1 cellular context compared by ENCODE assay signal in genomic region chr15:90184786-90185704, GRCh38.
A peak's percentile ranks its signal among the peaks of the same experiment; 100 is the strongest.
TF ChIP-seq lines count a peak whose summit lies in the region.

No MANE protein-coding gene starts in this region.

TF ChIP-seq in H1, 55 proteins besides CTCF, POLR2A, EP300 and RAD21:
- TF ChIP-seq SRF (IDR thresholded peaks at IDR 0.05; ENCODE audit: low read depth, low read length): no peak
- no peak for TF ChIP-seq CREB1 (IDR thresholded peaks at IDR 0.05)
- no peak for TF ChIP-seq KDM5A (IDR thresholded peaks at IDR 0.05; ENCODE audit: low read length)
- no peak for TF ChIP-seq RFX5 (IDR thresholded peaks at IDR 0.05; ENCODE audit: borderline replicate concordance, low read depth, low read length)
- peak; percentile 52; the same call in 1 of the 2 replicates for TF ChIP-seq YY1 (IDR thresholded peaks at IDR 0.05; ENCODE audit: low read depth, low read length)
- no peak for TF ChIP-seq SAP30 (IDR thresholded peaks at IDR 0.05; ENCODE audit: insufficient read depth, insufficient replicate concordance, low read length)
- no peak for TF ChIP-seq MAFK (IDR thresholded peaks at IDR 0.05; ENCODE audit: low read depth, low read length)
- TF ChIP-seq TBP (IDR thresholded peaks at IDR 0.05; ENCODE audit: low read depth, low read length): no peak
- TF ChIP-seq TAF1 (IDR thresholded peaks at IDR 0.05; ENCODE audit: low read depth, low read length): 0 out of 2 replicates have a peak, but pooled peaks have one; percentile 33
- TF ChIP-seq TCF12 (IDR thresholded peaks at IDR 0.05; ENCODE audit: low read depth, low read length): no peak
- TF ChIP-seq NANOG (IDR thresholded peaks at IDR 0.05; ENCODE audit: insufficient read depth, low read depth, low read length, poor library complexity, severe bottlenecking): no peak
- peak; percentile 37 to 66; a peak in 2 of 4 replicates for TF ChIP-seq SIN3A (conservative IDR thresholded peaks at IDR 0.05 in 1 of 2, IDR thresholded peaks at IDR 0.05 in 1 of 2; ENCODE audit: low read depth in 1 of 2, low read length in 2 of 2)
- TF ChIP-seq EGR1 (IDR thresholded peaks at IDR 0.05; ENCODE audit: borderline replicate concordance, low read depth, low read length): no peak
- TF ChIP-seq KDM4A (IDR thresholded peaks at IDR 0.05; ENCODE audit: low read depth, low read length, severe bottlenecking): peak; percentile 86
- no peak for TF ChIP-seq GTF2F1 (IDR thresholded peaks at IDR 0.05; ENCODE audit: borderline replicate concordance, low read depth, low read length)
- TF ChIP-seq BRCA1 (IDR thresholded peaks at IDR 0.05; ENCODE audit: low read depth, low read length): no peak
- no peak for TF ChIP-seq NRF1 (IDR thresholded peaks at IDR 0.05; ENCODE audit: low read depth, low read length)
- no peak for TF ChIP-seq USF2 (IDR thresholded peaks at IDR 0.05; ENCODE audit: low read length)
- TF ChIP-seq SP4 (IDR thresholded peaks at IDR 0.05; ENCODE audit: low read length): no peak
- no peak for TF ChIP-seq CHD1 (IDR thresholded peaks at IDR 0.05; ENCODE audit: low read depth, low read length)
- no peak for TF ChIP-seq POLR2AphosphoS5 (IDR thresholded peaks at IDR 0.05; ENCODE audit: low read depth, low read length)
- TF ChIP-seq RXRA (IDR thresholded peaks at IDR 0.05; ENCODE audit: insufficient read depth, low read depth, low read length): no peak
- 0 out of 4 replicates have a peak, but pooled peaks of 1 of the 2 experiments have one; percentile 10 for TF ChIP-seq HDAC2 (IDR thresholded peaks at IDR 0.05; ENCODE audit: borderline replicate concordance in 1 of 2, low read depth in 2 of 2, low read length in 2 of 2)
- peak; percentile 69 for TF ChIP-seq ASH2L (IDR thresholded peaks at IDR 0.05; ENCODE audit: low read length)
- TF ChIP-seq, protein P1, sequence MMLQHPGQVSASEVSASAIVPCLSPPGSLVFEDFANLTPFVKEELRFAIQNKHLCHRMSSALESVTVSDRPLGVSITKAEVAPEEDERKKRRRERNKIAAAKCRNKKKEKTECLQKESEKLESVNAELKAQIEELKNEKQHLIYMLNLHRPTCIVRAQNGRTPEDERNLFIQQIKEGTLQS (IDR thresholded peaks at IDR 0.05; ENCODE audit: insufficient read depth, low read depth, low read length): no peak
- no peak for TF ChIP-seq SIX5 (IDR thresholded peaks at IDR 0.05; ENCODE audit: low read depth, low read length)
- TF ChIP-seq CTBP2 (IDR thresholded peaks at IDR 0.05; ENCODE audit: borderline replicate concordance, insufficient read depth, insufficient read length, low read length): no peak
- TF ChIP-seq CEBPB (IDR thresholded peaks at IDR 0.05; ENCODE audit: low read depth, low read length): no peak
- TF ChIP-seq POU5F1 (IDR thresholded peaks at IDR 0.05; ENCODE audit: low read depth, low read length): no peak
- TF ChIP-seq FOSL1 (IDR thresholded peaks at IDR 0.05; ENCODE audit: insufficient read depth, low read depth, low read length): no peak
- TF ChIP-seq JUN (IDR thresholded peaks at IDR 0.05; ENCODE audit: low read depth, low read length): no peak
- TF ChIP-seq PHF8 (conservative IDR thresholded peaks at IDR 0.05; ENCODE audit: low read depth, low read length): peak; percentile 56; the same call in 1 of the 2 replicates
- TF ChIP-seq, protein P2, sequence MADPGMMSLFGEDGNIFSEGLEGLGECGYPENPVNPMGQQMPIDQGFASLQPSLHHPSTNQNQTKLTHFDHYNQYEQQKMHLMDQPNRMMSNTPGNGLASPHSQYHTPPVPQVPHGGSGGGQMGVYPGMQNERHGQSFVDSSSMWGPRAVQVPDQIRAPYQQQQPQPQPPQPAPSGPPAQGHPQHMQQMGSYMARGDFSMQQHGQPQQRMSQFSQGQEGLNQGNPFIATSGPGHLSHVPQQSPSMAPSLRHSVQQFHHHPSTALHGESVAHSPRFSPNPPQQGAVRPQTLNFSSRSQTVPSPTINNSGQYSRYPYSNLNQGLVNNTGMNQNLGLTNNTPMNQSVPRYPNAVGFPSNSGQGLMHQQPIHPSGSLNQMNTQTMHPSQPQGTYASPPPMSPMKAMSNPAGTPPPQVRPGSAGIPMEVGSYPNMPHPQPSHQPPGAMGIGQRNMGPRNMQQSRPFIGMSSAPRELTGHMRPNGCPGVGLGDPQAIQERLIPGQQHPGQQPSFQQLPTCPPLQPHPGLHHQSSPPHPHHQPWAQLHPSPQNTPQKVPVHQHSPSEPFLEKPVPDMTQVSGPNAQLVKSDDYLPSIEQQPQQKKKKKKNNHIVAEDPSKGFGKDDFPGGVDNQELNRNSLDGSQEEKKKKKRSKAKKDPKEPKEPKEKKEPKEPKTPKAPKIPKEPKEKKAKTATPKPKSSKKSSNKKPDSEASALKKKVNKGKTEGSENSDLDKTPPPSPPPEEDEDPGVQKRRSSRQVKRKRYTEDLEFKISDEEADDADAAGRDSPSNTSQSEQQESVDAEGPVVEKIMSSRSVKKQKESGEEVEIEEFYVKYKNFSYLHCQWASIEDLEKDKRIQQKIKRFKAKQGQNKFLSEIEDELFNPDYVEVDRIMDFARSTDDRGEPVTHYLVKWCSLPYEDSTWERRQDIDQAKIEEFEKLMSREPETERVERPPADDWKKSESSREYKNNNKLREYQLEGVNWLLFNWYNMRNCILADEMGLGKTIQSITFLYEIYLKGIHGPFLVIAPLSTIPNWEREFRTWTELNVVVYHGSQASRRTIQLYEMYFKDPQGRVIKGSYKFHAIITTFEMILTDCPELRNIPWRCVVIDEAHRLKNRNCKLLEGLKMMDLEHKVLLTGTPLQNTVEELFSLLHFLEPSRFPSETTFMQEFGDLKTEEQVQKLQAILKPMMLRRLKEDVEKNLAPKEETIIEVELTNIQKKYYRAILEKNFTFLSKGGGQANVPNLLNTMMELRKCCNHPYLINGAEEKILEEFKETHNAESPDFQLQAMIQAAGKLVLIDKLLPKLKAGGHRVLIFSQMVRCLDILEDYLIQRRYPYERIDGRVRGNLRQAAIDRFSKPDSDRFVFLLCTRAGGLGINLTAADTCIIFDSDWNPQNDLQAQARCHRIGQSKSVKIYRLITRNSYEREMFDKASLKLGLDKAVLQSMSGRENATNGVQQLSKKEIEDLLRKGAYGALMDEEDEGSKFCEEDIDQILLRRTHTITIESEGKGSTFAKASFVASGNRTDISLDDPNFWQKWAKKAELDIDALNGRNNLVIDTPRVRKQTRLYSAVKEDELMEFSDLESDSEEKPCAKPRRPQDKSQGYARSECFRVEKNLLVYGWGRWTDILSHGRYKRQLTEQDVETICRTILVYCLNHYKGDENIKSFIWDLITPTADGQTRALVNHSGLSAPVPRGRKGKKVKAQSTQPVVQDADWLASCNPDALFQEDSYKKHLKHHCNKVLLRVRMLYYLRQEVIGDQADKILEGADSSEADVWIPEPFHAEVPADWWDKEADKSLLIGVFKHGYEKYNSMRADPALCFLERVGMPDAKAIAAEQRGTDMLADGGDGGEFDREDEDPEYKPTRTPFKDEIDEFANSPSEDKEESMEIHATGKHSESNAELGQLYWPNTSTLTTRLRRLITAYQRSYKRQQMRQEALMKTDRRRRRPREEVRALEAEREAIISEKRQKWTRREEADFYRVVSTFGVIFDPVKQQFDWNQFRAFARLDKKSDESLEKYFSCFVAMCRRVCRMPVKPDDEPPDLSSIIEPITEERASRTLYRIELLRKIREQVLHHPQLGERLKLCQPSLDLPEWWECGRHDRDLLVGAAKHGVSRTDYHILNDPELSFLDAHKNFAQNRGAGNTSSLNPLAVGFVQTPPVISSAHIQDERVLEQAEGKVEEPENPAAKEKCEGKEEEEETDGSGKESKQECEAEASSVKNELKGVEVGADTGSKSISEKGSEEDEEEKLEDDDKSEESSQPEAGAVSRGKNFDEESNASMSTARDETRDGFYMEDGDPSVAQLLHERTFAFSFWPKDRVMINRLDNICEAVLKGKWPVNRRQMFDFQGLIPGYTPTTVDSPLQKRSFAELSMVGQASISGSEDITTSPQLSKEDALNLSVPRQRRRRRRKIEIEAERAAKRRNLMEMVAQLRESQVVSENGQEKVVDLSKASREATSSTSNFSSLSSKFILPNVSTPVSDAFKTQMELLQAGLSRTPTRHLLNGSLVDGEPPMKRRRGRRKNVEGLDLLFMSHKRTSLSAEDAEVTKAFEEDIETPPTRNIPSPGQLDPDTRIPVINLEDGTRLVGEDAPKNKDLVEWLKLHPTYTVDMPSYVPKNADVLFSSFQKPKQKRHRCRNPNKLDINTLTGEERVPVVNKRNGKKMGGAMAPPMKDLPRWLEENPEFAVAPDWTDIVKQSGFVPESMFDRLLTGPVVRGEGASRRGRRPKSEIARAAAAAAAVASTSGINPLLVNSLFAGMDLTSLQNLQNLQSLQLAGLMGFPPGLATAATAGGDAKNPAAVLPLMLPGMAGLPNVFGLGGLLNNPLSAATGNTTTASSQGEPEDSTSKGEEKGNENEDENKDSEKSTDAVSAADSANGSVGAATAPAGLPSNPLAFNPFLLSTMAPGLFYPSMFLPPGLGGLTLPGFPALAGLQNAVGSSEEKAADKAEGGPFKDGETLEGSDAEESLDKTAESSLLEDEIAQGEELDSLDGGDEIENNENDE (IDR thresholded peaks at IDR 0.05; ENCODE audit: insufficient replicate concordance, low read length): no peak
- TF ChIP-seq RBBP5 (IDR thresholded peaks at IDR 0.05; ENCODE audit: borderline replicate concordance, low read depth, low read length): peak; percentile 46; the same call in 1 of the 2 replicates
- TF ChIP-seq KDM1A (IDR thresholded peaks at IDR 0.05; ENCODE audit: borderline replicate concordance, low read length): no peak
- TF ChIP-seq SUZ12 (IDR thresholded peaks at IDR 0.05; ENCODE audit: low read length): no peak
- no peak for TF ChIP-seq CBX5 (IDR thresholded peaks at IDR 0.05; ENCODE audit: low read depth, low read length)
- TF ChIP-seq GABPA (IDR thresholded peaks at IDR 0.05; ENCODE audit: borderline replicate concordance, insufficient read depth, low read length): no peak
- TF ChIP-seq SP1 (IDR thresholded peaks at IDR 0.05; ENCODE audit: low read depth, low read length): no peak
- TF ChIP-seq ATF2 (IDR thresholded peaks at IDR 0.05; ENCODE audit: low read length): no peak
